In genomic region chr12:132404956-132405741, GRCh38 we compare ENCODE assay signal across 29 cellular contexts.
"Had no signal": no experiment of that assay in that cellular context is flagged by ENCODE, and none has a peak within 500 bp of the region (broad histone marks: within the 10 kb centered on the region; RNA-seq: fewer than 3 reads in every experiment).

No MANE protein-coding gene starts in this region.

- H3K4me3 ChIP-seq: cardiac muscle cell, gastroesophageal sphincter, mucosa of descending colon, ovary, prostate gland, suprapubic skin, tibial artery, upper lobe of right lung had no signal

- H3K36me3 ChIP-seq: cardiac muscle cell, gastroesophageal sphincter, ovary, prostate gland, suprapubic skin, tibial artery, upper lobe of right lung, WERI-Rb-1 had no signal

- H3K36me3 Mint-ChIP-seq: activated naive CD8-positive, alpha-beta T cell; immature natural killer cell had no signal

- H3K27me3 ChIP-seq: cardiac muscle cell, ovary had no signal

- DNase-seq: activated CD4-positive, alpha-beta T cell treated with anti-CD3 and anti-CD28 coated beads for 48 hours; activated CD4-positive, alpha-beta T cell treated with anti-CD3 and anti-CD28 coated beads, Interleukin-2, amount 50 U/mL, for 48 hours; activated CD8-positive, alpha-beta memory T cell treated with anti-CD3 and anti-CD28 coated beads for 24 hours; activated effector memory CD4-positive, alpha-beta T cell treated with Interleukin-2 at 50 U/mL for 16 hours; activated naive CD4-positive, alpha-beta T cell treated with Interleukin-2 at 50 U/mL for 16 hours; anterior cingulate cortex; cortex of kidney; head of caudate nucleus; hypothalamus; immature natural killer cell; ovary; retina; stimulated activated CD4-positive, alpha-beta T cell treated with anti-CD3 and anti-CD28 coated beads, Interleukin-15, amount 100 ng/mL, for 24 hours; stimulated activated CD4-positive, alpha-beta T cell treated with anti-CD3 and anti-CD28 coated beads, Interleukin-2, amount 100 ng/mL, for 24 hours; stimulated activated naive CD4-positive, alpha-beta T cell; T-helper 9 cell; tibial artery; upper lobe of right lung; WERI-Rb-1 had no signal

- H3K27ac ChIP-seq: cardiac muscle cell, gastroesophageal sphincter, ovary, prostate gland, suprapubic skin, tibial artery, upper lobe of right lung, WERI-Rb-1 had no signal

- H3K4me1 ChIP-seq: gastroesophageal sphincter, prostate gland, upper lobe of right lung had no signal

- H3K4me1 Mint-ChIP-seq: immature natural killer cell had no signal

- ATAC-seq: activated CD4-positive, CD25-positive, alpha-beta regulatory T cell treated with anti-CD3 and anti-CD28 coated beads, Interleukin-2, amount 50 U/mL, for 24 hours; gastroesophageal sphincter; left lobe of liver; mucosa of descending colon; upper lobe of right lung had no signal

- H3K27ac Mint-ChIP-seq: activated naive CD8-positive, alpha-beta T cell; immature natural killer cell; nephron; T-helper 1 cell treated with Interleukin-12 subunit alpha and Interleukin-12 subunit beta and Interleukin-4 antibody, amounts not matched to agents 30 μg/mL and 1 μg/mL, for 36 hours had no signal

- H3K4me3 Mint-ChIP-seq: activated naive CD8-positive, alpha-beta T cell; immature natural killer cell; nephron; T-helper 1 cell treated with Interleukin-12 subunit alpha and Interleukin-12 subunit beta and Interleukin-4 antibody, amounts not matched to agents 30 μg/mL and 1 μg/mL, for 36 hours had no signal

- H3K9me3 ChIP-seq: gastroesophageal sphincter, mucosa of descending colon, ovary, prostate gland, suprapubic skin, tibial artery, upper lobe of right lung had no signal

- H3K9me3 Mint-ChIP-seq: immature natural killer cell; nephron; T-helper 1 cell treated with Interleukin-12 subunit alpha and Interleukin-12 subunit beta and Interleukin-4 antibody, amounts not matched to agents 30 μg/mL and 1 μg/mL, for 36 hours had no signal
